Comparison of ENCODE assay signal across 23 cellular contexts in genomic region chr3:167830007-167830406, GRCh38.
DNase-seq lines count a peak whose midpoint lies in the region; ATAC-seq, FAIRE-seq and TF ChIP-seq lines count a peak whose summit lies in the region.
"Had no signal": no experiment of that assay in that cellular context is flagged by ENCODE, and none has a peak within 500 bp of the region (broad histone marks: within the 10 kb centered on the region; RNA-seq: fewer than 3 reads in every experiment).

No MANE protein-coding gene starts in this region.

- no peak for TF ChIP-seq POLR2A in GM12891 (IDR thresholded peaks at IDR 0.05; ENCODE audit: low read depth, low read length)

- H3K4me1 Mint-ChIP-seq in WTC11 = no peaks in the 10 kb centered on the region
- H3K4me1 Mint-ChIP-seq in MCF 10A (ENCODE audit: insufficient read depth, unreplicated experiment) = no peaks in the 10 kb centered on the region
- H3K4me1 Mint-ChIP-seq: CD4-positive, alpha-beta memory T cell had no signal

- TF ChIP-seq CTCF in WTC11 (IDR thresholded peaks at IDR 0.05) (no peak), MCF 10A (IDR thresholded peaks at IDR 0.05; ENCODE audit: unreplicated experiment) (no peak)

- H2BK5ac ChIP-seq in neuronal stem cell (ENCODE audit: low read length) = no peak overlapping the region

- H3K18ac ChIP-seq in neuronal stem cell (ENCODE audit: low read length) = no peak overlapping the region

- H3K9ac ChIP-seq in neuronal stem cell (ENCODE audit: low read depth, low read length, poor library complexity) = no peak overlapping the region
- H3K9ac ChIP-seq: SK-N-SH had no signal

- H3K36me3 Mint-ChIP-seq in WTC11 (no peaks in the 10 kb centered on the region), MCF 10A (ENCODE audit: insufficient read depth, unreplicated experiment) (no peaks in the 10 kb centered on the region)
- H3K36me3 Mint-ChIP-seq: CD4-positive, alpha-beta memory T cell had no signal

- no peak for DNase-seq in GM12891 (ENCODE audit: insufficient read length, low spot score)
- DNase-seq in WTC11 (ENCODE audit: low spot score) = no peak
- no peak for DNase-seq in neuronal stem cell (ENCODE audit: low spot score)
- DNase-seq in MCF 10A (ENCODE audit: unreplicated experiment) = no peak
- DNase-seq in HK-2 (ENCODE audit: unreplicated experiment) = no peak
- DNase-seq: activated CD4-positive, alpha-beta T cell treated with anti-CD3 and anti-CD28 coated beads for 4 hours; activated CD8-positive, alpha-beta memory T cell treated with anti-CD3 and anti-CD28 coated beads, Interleukin-2, amount 50 U/mL, for 4 hours; activated effector memory CD4-positive, alpha-beta T cell treated with anti-CD3 and anti-CD28 coated beads, Interleukin-2, amount 50 U/mL, for 16 hours; CD4-positive, alpha-beta memory T cell; central memory CD4-positive, alpha-beta T cell; DMS79 treated with DMSO at 0.1 percent for 48 hours; effector CD8-positive, alpha-beta T cell; heart right ventricle; NCI-H1092; NCI-H2171; NCI-H774; right cardiac atrium; SK-N-SH had no signal

- no peak overlapping the region for H3K4me2 ChIP-seq in neuronal stem cell (ENCODE audit: insufficient read depth, low read length, poor library complexity, severe bottlenecking)
- H3K4me2 ChIP-seq: SK-N-SH had no signal

- no peak overlapping the region for H3K23ac ChIP-seq in neuronal stem cell (ENCODE audit: low read depth, low read length, poor library complexity)

- H3K36me3 ChIP-seq in neuronal stem cell (replicated peaks in 1 of 2; ENCODE audit: control insufficient read depth in 2 of 2, insufficient read depth in 2 of 2, low read length in 2 of 2) = no peaks in the 10 kb centered on the region
- H3K36me3 ChIP-seq: heart right ventricle, Peyer's patch had no signal

- H3K27ac Mint-ChIP-seq in WTC11 (no peak overlapping the region), MCF 10A (ENCODE audit: low read depth, unreplicated experiment) (no peak overlapping the region)
- H3K27ac Mint-ChIP-seq: CD4-positive, alpha-beta memory T cell had no signal

- POLR2A ChIA-PET in WTC11 (lab: Charles Lee) (no interaction called here), MCF 10A (lab: Yijun Ruan, JAX) (no interaction called here)

- H3K27ac ChIP-seq in neuronal stem cell (replicated peaks; ENCODE audit: low read length) = no peak overlapping the region
- H3K27ac ChIP-seq: heart right ventricle, HL-60 had no signal

- no TSS peak for BruUV-seq in MCF 10A (replicated peaks; lab: Mats Ljungman, UMichigan)

- CTCF ChIA-PET in WTC11 (lab: Charles Lee) = no interaction called here
- CTCF ChIA-PET in MCF 10A (lab: Yijun Ruan, JAX) = interaction anchor here (0.7 kb wide), 1 partner anchor 210 kb away, joined by 6 read pairs; no protein-coding TSS in a partner anchor

- intact Hi-C loops in MCF 10A (cut with micrococcal nuclease) = no loop called here

- ATAC-seq in GM21390 (IDR thresholded peaks at IDR 0.05; ENCODE audit: unreplicated experiment) = peak; percentile 77
- ATAC-seq in HG03135 (IDR thresholded peaks at IDR 0.05; ENCODE audit: unreplicated experiment) = peak; percentile 70
- peak; percentile 67 for ATAC-seq in WTC11
- ATAC-seq in HG02973 (IDR thresholded peaks at IDR 0.05; ENCODE audit: unreplicated experiment) = no peak
- ATAC-seq: heart right ventricle, right cardiac atrium had no signal

- H3K4me3 ChIP-seq in neuronal stem cell (ENCODE audit: low read length in 2 of 2) = no peak overlapping the region
- H3K4me3 ChIP-seq: heart right ventricle, Peyer's patch had no signal

- H3K4me1 ChIP-seq in neuronal stem cell (ENCODE audit: control insufficient read depth in 2 of 2, insufficient read depth in 1 of 2, low read depth in 1 of 2, low read length in 2 of 2) = no peaks in the 10 kb centered on the region
- H3K4me1 ChIP-seq: heart right ventricle, Peyer's patch had no signal

- H4K91ac ChIP-seq in neuronal stem cell (ENCODE audit: low read depth, low read length, poor library complexity) = no peak overlapping the region

- no peak overlapping the region for H3K14ac ChIP-seq in neuronal stem cell (ENCODE audit: low read length)

- no peak overlapping the region for H2BK12ac ChIP-seq in neuronal stem cell (ENCODE audit: low read length)

- peak; percentile 80 for FAIRE-seq in GM12891 (lab: Jason Lieb, UNC)

- no peaks in the 10 kb centered on the region for H3K9me3 Mint-ChIP-seq in WTC11
- H3K9me3 Mint-ChIP-seq in MCF 10A (ENCODE audit: unreplicated experiment) = no peaks in the 10 kb centered on the region
- H3K9me3 Mint-ChIP-seq: CD4-positive, alpha-beta memory T cell had no signal

- no CpG with 5 or more reads among the region's 4 CpGs for WGBS in neuronal stem cell (ENCODE audit: extremely low coverage in 2 of 2, insufficient read length in 2 of 2, insufficient replicate concordance in 1 of 2), 2 donors

- no peaks in the 10 kb centered on the region for H3K27me3 ChIP-seq in neuronal stem cell (ENCODE audit: control insufficient read depth in 3 of 3, insufficient read depth in 3 of 3, low read depth in 1 of 3, low read length in 3 of 3)
- H3K27me3 ChIP-seq: heart right ventricle, Peyer's patch had no signal

- H3K4me3 Mint-ChIP-seq in WTC11 (no peak overlapping the region), MCF 10A (ENCODE audit: unreplicated experiment) (no peak overlapping the region)
- H3K4me3 Mint-ChIP-seq: CD4-positive, alpha-beta memory T cell had no signal

- no peaks in the 10 kb centered on the region for H3K9me3 ChIP-seq in neuronal stem cell (replicated peaks in 1 of 2; ENCODE audit: control insufficient read depth in 2 of 2, insufficient read depth in 1 of 2, low read depth in 1 of 2, low read length in 2 of 2)
- H3K9me3 ChIP-seq: heart right ventricle, Peyer's patch, SK-N-SH had no signal

- no peak overlapping the region for H2BK120ac ChIP-seq in neuronal stem cell (ENCODE audit: low read depth, low read length)

- no peaks in the 10 kb centered on the region for H3K27me3 Mint-ChIP-seq in WTC11 (ENCODE audit: low read depth)
- H3K27me3 Mint-ChIP-seq in MCF 10A (ENCODE audit: insufficient read depth, unreplicated experiment) = peaks cover 16% of the 10 kb centered on the region
- H3K27me3 Mint-ChIP-seq: CD4-positive, alpha-beta memory T cell had no signal

- no peak overlapping the region for H2AK5ac ChIP-seq in neuronal stem cell (ENCODE audit: low read depth, low read length)

- no peak overlapping the region for H2BK15ac ChIP-seq in neuronal stem cell (ENCODE audit: low read length)

- H3K79me1 ChIP-seq in neuronal stem cell (ENCODE audit: low read depth, low read length) = no peaks in the 10 kb centered on the region

- H2AFZ ChIP-seq in neuronal stem cell (ENCODE audit: low read length) = no peak overlapping the region

- H4K8ac ChIP-seq in neuronal stem cell (ENCODE audit: low read depth, low read length) = no peak overlapping the region

- no peak overlapping the region for H3K4ac ChIP-seq in neuronal stem cell (ENCODE audit: low read length)

TF ChIP-seq in GM12891, 5 proteins besides CTCF, POLR2A, EP300 and RAD21:
- TF ChIP-seq SPI1 (IDR thresholded peaks at IDR 0.05; ENCODE audit: low read depth, low read length) (no peak), PAX5 (IDR thresholded peaks at IDR 0.05; ENCODE audit: insufficient read depth, low read length, severe bottlenecking) (peak; percentile 16)

TF ChIP-seq in WTC11, 78 proteins besides CTCF, POLR2A, EP300 and RAD21:
- TF ChIP-seq ZBTB43 (CRISPR knock-in tag; IDR thresholded peaks at IDR 0.05) (no peak), SMAD3 (CRISPR knock-in tag; IDR thresholded peaks at IDR 0.05; ENCODE audit: borderline replicate concordance) (no peak), E2F4 (CRISPR knock-in tag; IDR thresholded peaks at IDR 0.05; ENCODE audit: borderline replicate concordance, low read depth) (no peak), ELF4 (CRISPR knock-in tag; IDR thresholded peaks at IDR 0.05; ENCODE audit: low read depth) (no peak), GABPB1 (CRISPR knock-in tag; IDR thresholded peaks at IDR 0.05) (no peak), MYBL2 (CRISPR knock-in tag; IDR thresholded peaks at IDR 0.05) (no peak), ESRRA (CRISPR knock-in tag; IDR thresholded peaks at IDR 0.05; ENCODE audit: borderline replicate concordance) (no peak), ATF6 (CRISPR knock-in tag; IDR thresholded peaks at IDR 0.05) (no peak), ETV6 (CRISPR knock-in tag; IDR thresholded peaks at IDR 0.05) (no peak)
